ENCODE assay signal across 8 cellular contexts in the genomic region with DNA sequence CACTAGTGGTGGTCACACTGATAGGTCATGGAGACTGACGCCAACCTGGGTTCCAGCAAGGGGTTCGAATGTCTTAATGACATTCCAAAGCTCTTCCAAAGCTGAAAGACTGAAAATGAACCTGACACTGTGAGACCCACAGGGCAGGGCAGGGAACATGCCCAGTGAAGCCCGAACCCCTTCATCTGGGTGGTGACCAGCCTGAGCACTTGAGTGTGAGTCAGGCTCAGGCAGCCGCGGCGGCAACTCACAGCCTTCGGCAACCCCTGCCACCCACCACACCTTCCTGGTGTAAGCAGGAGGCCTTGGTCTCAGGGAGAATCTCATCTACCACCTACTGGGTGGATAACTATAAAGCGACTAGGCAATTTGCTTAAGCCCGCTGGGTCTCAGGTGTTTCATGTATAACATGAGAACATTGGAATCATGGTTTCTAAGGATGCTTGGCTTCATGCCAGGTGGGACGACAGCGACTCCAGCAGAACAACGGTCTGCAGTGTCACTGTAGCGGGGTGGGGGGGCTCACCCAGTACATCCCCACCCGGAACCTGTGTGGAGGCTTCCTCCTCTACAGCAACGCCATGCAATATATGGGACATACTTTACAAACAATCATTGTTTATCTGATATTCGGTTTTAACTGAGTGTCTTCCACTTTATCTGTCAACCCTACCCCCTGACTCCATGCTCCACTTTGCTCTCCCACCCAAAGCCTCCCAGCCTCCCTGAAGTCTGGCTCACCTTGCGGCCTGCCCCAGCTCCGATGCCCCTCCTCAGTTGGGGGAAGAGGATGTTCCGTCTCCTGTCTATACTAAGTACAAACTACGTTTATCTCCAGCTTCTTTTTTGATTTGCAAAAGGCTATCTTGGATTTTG.
DNase-seq lines count a peak whose midpoint lies in the region; ATAC-seq and TF ChIP-seq lines count a peak whose summit lies in the region.

No MANE protein-coding gene starts in this region.

- no peaks in the 10 kb centered on the region for H3K36me3 ChIP-seq in CD4-positive, CD25-positive, alpha-beta regulatory T cell (ENCODE audit: control insufficient read depth, insufficient read depth, low read length)
- H3K36me3 ChIP-seq in ovary: no peaks in the 10 kb centered on the region

- no peaks in the 10 kb centered on the region for H3K27me3 ChIP-seq in CD4-positive, CD25-positive, alpha-beta regulatory T cell (ENCODE audit: control insufficient read depth, insufficient read depth, low read length)
- no peaks in the 10 kb centered on the region for H3K27me3 ChIP-seq in ovary
- H3K27me3 ChIP-seq in foreskin keratinocyte: no peaks in the 10 kb centered on the region

- no peaks in the 10 kb centered on the region for H3K36me3 Mint-ChIP-seq in CD4-positive, CD25-positive, alpha-beta regulatory T cell
- no peaks in the 10 kb centered on the region for H3K36me3 Mint-ChIP-seq in chondrocyte (ENCODE audit: low read depth)

- H3K4me1 ChIP-seq in CD4-positive, CD25-positive, alpha-beta regulatory T cell (ENCODE audit: control insufficient read depth, insufficient read depth, low read length, poor library complexity, severe bottlenecking): peaks cover 12% of the 10 kb centered on the region
- H3K4me1 ChIP-seq in ovary (ENCODE audit: insufficient read depth) (peaks cover 10% of the 10 kb centered on the region), foreskin keratinocyte (peaks cover 12% of the 10 kb centered on the region)

- peak overlapping the region in 1 of 4 donors; percentile 7 for H3K4me3 Mint-ChIP-seq in CD4-positive, CD25-positive, alpha-beta regulatory T cell
- H3K4me3 Mint-ChIP-seq in chondrocyte (ENCODE audit: unreplicated experiment): no peak overlapping the region

- H3K4me1 Mint-ChIP-seq in CD4-positive, CD25-positive, alpha-beta regulatory T cell: peaks cover 4 to 43% (median 18%) of the 10 kb centered on the region in 4 donors
- peaks cover 71% of the 10 kb centered on the region for H3K4me1 Mint-ChIP-seq in chondrocyte (ENCODE audit: low read depth)

- 79 to 83% (median 82%) methylated on average over 20 of the region's 20 CpGs for WGBS in ovary, 3 donors

- no peak for TF ChIP-seq POLR2A in ovary (IDR thresholded peaks at IDR 0.05)

- H3K9me3 Mint-ChIP-seq in CD4-positive, CD25-positive, alpha-beta regulatory T cell: peaks cover 0 to 2% (median 0%) of the 10 kb centered on the region in 7 donors
- no peaks in the 10 kb centered on the region for H3K9me3 Mint-ChIP-seq in chondrocyte (ENCODE audit: low read depth)

- no peak for ATAC-seq in CD4-positive, CD25-positive, alpha-beta regulatory T cell (ENCODE audit: low read depth in 2 of 2)
- no peak for ATAC-seq in HG02973 (IDR thresholded peaks at IDR 0.05; ENCODE audit: unreplicated experiment)
- no peak for ATAC-seq in foreskin keratinocyte

- no peak for TF ChIP-seq EP300 in ovary (IDR thresholded peaks at IDR 0.05)

- DNase-seq in CD4-positive, CD25-positive, alpha-beta regulatory T cell: no peak
- DNase-seq in GM13976 (ENCODE audit: low spot score) (peak; percentile 8), chondrocyte (ENCODE audit: low spot score) (no peak), ovary (peak in 4 of 5 donors; percentile 9 to 30 (median 20)), foreskin keratinocyte (no peak), OCI-M1 (lab: John Stamatoyannopoulos, UW) (no peak), activated gamma-delta T cell treated with Interleukin-2 at 50 U/mL for 16 hours (no peak)

- intact Hi-C loops in ovary (cut with DNase I): no loop called here

- no peak for TF ChIP-seq CTCF in GM13976 (IDR thresholded peaks at IDR 0.05; ENCODE audit: borderline replicate concordance, control extremely low read depth, extremely low read depth, insufficient read depth, missing control alignments)
- TF ChIP-seq CTCF in chondrocyte (IDR thresholded peaks at IDR 0.05): no peak
- TF ChIP-seq CTCF in ovary (IDR thresholded peaks at IDR 0.05): no peak
- TF ChIP-seq CTCF in foreskin keratinocyte (conservative IDR thresholded peaks at IDR 0.05): no peak

- H3K27ac Mint-ChIP-seq in CD4-positive, CD25-positive, alpha-beta regulatory T cell: peak overlapping the region; percentile 28 to 80 (median 73)
- H3K27ac Mint-ChIP-seq in chondrocyte (ENCODE audit: unreplicated experiment): peak overlapping the region; percentile 97

- H3K4me3 ChIP-seq in CD4-positive, CD25-positive, alpha-beta regulatory T cell (ENCODE audit: low read depth, low read length): no peak overlapping the region
- H3K4me3 ChIP-seq in ovary: no peak overlapping the region

- no peaks in the 10 kb centered on the region for H3K9me3 ChIP-seq in CD4-positive, CD25-positive, alpha-beta regulatory T cell (ENCODE audit: control insufficient read depth in 2 of 2, low read length in 2 of 2)
- H3K9me3 ChIP-seq in ovary: no peaks in the 10 kb centered on the region

- no peak overlapping the region for H3K27ac ChIP-seq in CD4-positive, CD25-positive, alpha-beta regulatory T cell (ENCODE audit: insufficient read depth, low read length, poor library complexity, severe bottlenecking)
- H3K27ac ChIP-seq in ovary (no peak overlapping the region), foreskin keratinocyte (no peak overlapping the region)

- in situ Hi-C loops in GM13976 (cut with MboI; ENCODE audit: low sequenced_read_pairs, unreplicated experiment): no loop called here

- no peaks in the 10 kb centered on the region for H3K27me3 Mint-ChIP-seq in CD4-positive, CD25-positive, alpha-beta regulatory T cell
- no peaks in the 10 kb centered on the region for H3K27me3 Mint-ChIP-seq in chondrocyte (ENCODE audit: low read depth)

Comparison
In these comparisons a context has a peak if more than half of its experiments do, and no peak if none do; other contexts are left out.
1. DNase-seq: peak in GM13976 (single experiment) and ovary (4 of 5); none in CD4-positive, CD25-positive, alpha-beta regulatory T cell (0 of 3), chondrocyte (single experiment), foreskin keratinocyte (0 of 2), OCI-M1 (single experiment) and activated gamma-delta T cell treated with Interleukin-2 at 50 U/mL for 16 hours (single experiment).